Comparison of ENCODE assay signal across 13 cellular contexts in genomic region chr11:63847363-63847762, GRCh38. TPM values are rescaled to one million over a fixed set of nuclear protein-coding genes. Genes with fewer than 3 reads are reported as not detected.
DNase-seq lines count a peak whose midpoint lies in the region; ATAC-seq, FAIRE-seq and TF ChIP-seq lines count a peak whose summit lies in the region.
"Had no signal": no experiment of that assay in that cellular context is flagged by ENCODE, and none has a peak within 500 bp of the region (broad histone marks: within the 10 kb centered on the region; RNA-seq: fewer than 3 reads in every experiment).

No MANE protein-coding gene starts in this region.

- peak overlapping the region; percentile 11 to 77 for H3K27ac Mint-ChIP-seq in activated naive CD4-positive, alpha-beta T cell treated with anti-CD3 and anti-CD28 coated beads, Interleukin-2, amount 50 U/mL, for 72 hours
- peak overlapping the region; percentile 47 for H3K27ac Mint-ChIP-seq in memory B cell

- H3K4me3 Mint-ChIP-seq in memory B cell = no peak overlapping the region
- H3K4me3 Mint-ChIP-seq: activated naive CD4-positive, alpha-beta T cell treated with anti-CD3 and anti-CD28 coated beads, Interleukin-2, amount 10 ng/mL, durations not matched to agents 7 days and 5 days had no signal

- peaks cover 42% of the 10 kb centered on the region for H3K4me1 Mint-ChIP-seq in memory B cell

- H3K27ac ChIP-seq in urinary bladder (ENCODE audit: low read depth) = peak overlapping the region; percentile 33

- DNase-seq in activated naive CD4-positive, alpha-beta T cell treated with anti-CD3 and anti-CD28 coated beads, Interleukin-2, amount 50 U/mL, for 72 hours (ENCODE audit: low spot score in 2 of 2) = no peak
- no peak for DNase-seq in activated naive CD4-positive, alpha-beta T cell treated with Interleukin-2 at 50 U/mL for 16 hours
- DNase-seq in bronchial epithelial cell (ENCODE audit: low read depth) = peak; percentile 67
- DNase-seq in memory B cell (ENCODE audit: low spot score in 2 of 2) = no peak
- DNase-seq in HPDE6-E6E7 (ENCODE audit: extremely low spot score) = no peak
- DNase-seq: activated naive CD4-positive, alpha-beta T cell treated with anti-CD3 and anti-CD28 coated beads, Interleukin-2, amount 10 ng/mL, durations not matched to agents 7 days and 5 days; kidney glomerular epithelial cell; MG63 had no signal

- peaks cover 2% of the 10 kb centered on the region for H3K4me1 ChIP-seq in urinary bladder (ENCODE audit: insufficient read depth)

- H3K4me3 ChIP-seq in bronchial epithelial cell (ENCODE audit: low read depth, low read length) (no peak overlapping the region), urinary bladder (ENCODE audit: low read depth, low read length) (no peak overlapping the region)
- H3K4me3 ChIP-seq: GM12878, MG63 had no signal

- no peak for FAIRE-seq in bronchial epithelial cell (lab: Jason Lieb, UNC)
- FAIRE-seq: endothelial cell of umbilical vein, GM12878 had no signal

- no peaks in the 10 kb centered on the region for H3K27me3 Mint-ChIP-seq in memory B cell
- H3K27me3 Mint-ChIP-seq: activated naive CD4-positive, alpha-beta T cell treated with anti-CD3 and anti-CD28 coated beads, Interleukin-2, amount 10 ng/mL, durations not matched to agents 7 days and 5 days had no signal

- H3K36me3 ChIP-seq in bronchial epithelial cell (ENCODE audit: control insufficient read depth, insufficient read depth, low read length) (no peaks in the 10 kb centered on the region), urinary bladder (ENCODE audit: insufficient read depth) (no peaks in the 10 kb centered on the region)

- no peaks in the 10 kb centered on the region for H3K27me3 ChIP-seq in bronchial epithelial cell (ENCODE audit: control insufficient read depth, insufficient read depth, low read length)
- H3K27me3 ChIP-seq: MG63 had no signal

- no peaks in the 10 kb centered on the region for H3K9me3 Mint-ChIP-seq in activated naive CD4-positive, alpha-beta T cell treated with anti-CD3 and anti-CD28 coated beads, Interleukin-2, amount 50 U/mL, for 72 hours
- H3K9me3 Mint-ChIP-seq in memory B cell = no peaks in the 10 kb centered on the region
- H3K9me3 Mint-ChIP-seq: activated naive CD4-positive, alpha-beta T cell treated with anti-CD3 and anti-CD28 coated beads, Interleukin-2, amount 10 ng/mL, durations not matched to agents 7 days and 5 days had no signal

- ATAC-seq in activated naive CD4-positive, alpha-beta T cell treated with anti-CD3 and anti-CD28 coated beads, Interleukin-2, amount 50 U/mL, for 72 hours = no peak
- no peak for ATAC-seq in memory B cell (ENCODE audit: low read depth)
- no peak for ATAC-seq in GM21576 (IDR thresholded peaks at IDR 0.05; ENCODE audit: unreplicated experiment)
- no peak for ATAC-seq in GM21390 (IDR thresholded peaks at IDR 0.05; ENCODE audit: unreplicated experiment)
- ATAC-seq: GM12878 had no signal

- TF ChIP-seq CTCF in bronchial epithelial cell (IDR thresholded peaks at IDR 0.05; ENCODE audit: insufficient read depth, low read length, severe bottlenecking) = no peak

- H3K36me3 Mint-ChIP-seq in activated naive CD4-positive, alpha-beta T cell treated with anti-CD3 and anti-CD28 coated beads, Interleukin-2, amount 50 U/mL, for 72 hours = peaks cover 0 to 16% of the 10 kb centered on the region in 2 donors
- H3K36me3 Mint-ChIP-seq in memory B cell = peaks cover 15% of the 10 kb centered on the region

- 69% methylated on average over 3 of the region's 3 CpGs for WGBS in urinary bladder

RNA-seq across cellular contexts. Expression of gene MARK2, which starts 8.5 kb away (rescaled TPM):
- 10 to 100 TPM; 26.6 to 30.6 TPM for total RNA-seq in activated naive CD4-positive, alpha-beta T cell treated with anti-CD3 and anti-CD28 coated beads, Interleukin-2, amount 50 U/mL, for 72 hours
- total RNA-seq in bronchial epithelial cell (10.5 and 21.0 TPM in 2 replicates), urinary bladder (13.1 TPM)
- polyA plus RNA-seq in urinary bladder = 21.6 TPM

RNA-seq across cellular contexts. Expression of gene SPINDOC, which starts 34.1 kb away (rescaled TPM):
- total RNA-seq in activated naive CD4-positive, alpha-beta T cell treated with anti-CD3 and anti-CD28 coated beads, Interleukin-2, amount 50 U/mL, for 72 hours = 10 to 100 TPM; 30.8 to 39.0 TPM
- total RNA-seq in bronchial epithelial cell (3.4 and 6.7 TPM in 2 replicates), urinary bladder (8.2 TPM)
- 19.0 TPM for polyA plus RNA-seq in urinary bladder
